Comparison of ENCODE assay signal across 8 cellular contexts in genomic region chr1:116151739-116152576, GRCh38. TPM values are rescaled to one million over a fixed set of nuclear protein-coding genes. Genes with fewer than 3 reads are reported as not detected.
A peak's percentile ranks its signal among the peaks of the same experiment; 100 is the strongest.
DNase-seq lines count a peak whose midpoint lies in the region; ATAC-seq, FAIRE-seq and TF ChIP-seq lines count a peak whose summit lies in the region.

No MANE protein-coding gene starts in this region.

- H3K79me2 ChIP-seq in HepG2 (ENCODE audit: insufficient read depth, low read length): no peaks in the 10 kb centered on the region

- H3K27me3 ChIP-seq in HepG2 (ENCODE audit: control insufficient read depth in 1 of 2, insufficient read depth in 2 of 2, low read length in 2 of 2): peaks cover 0 to 2% of the 10 kb centered on the region in 2 experiments; a peak in 1 of 5 replicates

- 46% methylated on average over 17 of the region's 46 CpGs for WGBS in HepG2 (ENCODE audit: low lambda C conversion rate)

- intact Hi-C loops in HepG2 (cut with micrococcal nuclease; ENCODE audit: unreplicated experiment): loop anchor here (5.0 kb wide), 2 partner anchors 225 to 335 kb away; no protein-coding TSS in a partner anchor

- H3K27ac ChIP-seq in HepG2 (ENCODE audit: extremely low read length, insufficient read depth, low read length): peak overlapping the region; percentile 87

- H3K36me3 ChIP-seq in HepG2 (replicated peaks in 1 of 2; ENCODE audit: control insufficient read depth in 1 of 2, insufficient read depth in 2 of 2, low read length in 2 of 2): no peaks in the 10 kb centered on the region

- POLR2A ChIA-PET in HepG2 (lab: Yijun Ruan, JAX): interaction anchor here (1.6 to 2.1 kb wide), 4 partner anchors 25 to 324 kb away, joined by 5 to 7 read pairs (median 6); no protein-coding TSS in a partner anchor

- peaks cover 58% of the 10 kb centered on the region for H3K4me1 ChIP-seq in HepG2 (ENCODE audit: insufficient read depth, low read length)

- BruUV-seq in HepG2 (replicated peaks; lab: Mats Ljungman, UMichigan): no TSS peak

- DNase-seq in AG09319 (ENCODE audit: extremely low read depth, low read depth) (peak; percentile 28), NCI-H226 (peak; percentile 58), dedifferentiated amniotic fluid mesenchymal stem cell (ENCODE audit: extremely low spot score) (peak; percentile 58), HepG2 (ENCODE audit: low spot score) (no peak)
- DNase-seq in activated CD4-positive, alpha-beta T cell treated with anti-CD3 and anti-CD28 coated beads for 4 hours: peak; percentile 78
- DNase-seq in stimulated activated CD4-positive, alpha-beta T cell treated with anti-CD3 and anti-CD28 coated beads, Interleukin-4, amount 100 ng/mL, for 24 hours: peak; percentile 75

- CTCF ChIA-PET in HepG2 (lab: Yijun Ruan, JAX; ENCODE audit: low intra/inter-chr PET ratio, low total read pairs): interaction anchor here (1.6 kb wide), 1 partner anchor 347 kb away, joined by 4 read pairs; no protein-coding TSS in a partner anchor

- TF ChIP-seq RAD21 in HepG2 (CRISPR knock-in tag; IDR thresholded peaks at IDR 0.05): peak; percentile 90

- H3K9me3 ChIP-seq in HepG2 (ENCODE audit: low read length): no peaks in the 10 kb centered on the region

- peak; percentile 86 for ATAC-seq in GM18873 (IDR thresholded peaks at IDR 0.05; ENCODE audit: low FRiP score, unreplicated experiment)
- peak; percentile 91 for ATAC-seq in HG03139 (IDR thresholded peaks at IDR 0.05; ENCODE audit: unreplicated experiment)
- peak; percentile 72 for ATAC-seq in HepG2

- in situ Hi-C loops in HepG2 (cut with HindIII; ENCODE audit: extremely low pct_ligation_motif_present, low pct_unique_long_range_greater_than_20kb): loop anchor here (25.0 kb wide), 1 partner anchor 110 kb away; no protein-coding TSS in a partner anchor

- H3K4me3 ChIP-seq in HepG2 (replicated peaks in 1 of 3; ENCODE audit: insufficient read depth in 1 of 3, low read depth in 2 of 3, low read length in 3 of 3): peak overlapping the region; percentile 44 to 69 (median 54); a peak in 5 of 6 replicates

- peak overlapping the region; percentile 71 for H3K9ac ChIP-seq in HepG2 (ENCODE audit: insufficient read depth, low read depth, low read length)

- TF ChIP-seq CTCF in AG09319 (IDR thresholded peaks at IDR 0.05; ENCODE audit: low read depth, low read length) (peak; percentile 54), HepG2 (CRISPR knock-in tag; IDR thresholded peaks at IDR 0.05) (peak; percentile 81)

- FAIRE-seq in HepG2 (lab: Jason Lieb, UNC): no peak

- no peaks in the 10 kb centered on the region for H4K20me1 ChIP-seq in HepG2 (ENCODE audit: insufficient read depth, low read length)

- H2AFZ ChIP-seq in HepG2 (ENCODE audit: low read length): no peak overlapping the region

- H3K4me2 ChIP-seq in HepG2 (ENCODE audit: low read depth, low read length): peak overlapping the region; percentile 80

- 0 out of 4 replicates have a peak, but pooled peaks of 1 of the 2 experiments have one; percentile 20 for TF ChIP-seq POLR2A in HepG2 (IDR thresholded peaks at IDR 0.05; ENCODE audit: insufficient read depth in 1 of 2, low read depth in 2 of 2, low read length in 2 of 2)

- TF ChIP-seq EP300 in HepG2 (IDR thresholded peaks at IDR 0.05; ENCODE audit: low read depth in 2 of 2, low read length in 2 of 2) (no peak), HepG2 (CRISPR knock-in tag; IDR thresholded peaks at IDR 0.05; ENCODE audit: borderline replicate concordance) (no peak)

TF ChIP-seq in HepG2, 621 proteins besides CTCF, POLR2A, EP300 and RAD21 (continues in another document):
- TF ChIP-seq ZGPAT (CRISPR knock-in tag; IDR thresholded peaks at IDR 0.05) (no peak), ZFP36 (IDR thresholded peaks at IDR 0.05; ENCODE audit: borderline replicate concordance, low read depth, low read length, partially characterized antibody) (no peak), HNF4G (IDR thresholded peaks at IDR 0.05; ENCODE audit: borderline replicate concordance, low read depth, low read length) (no peak), HNF4G (CRISPR knock-in tag; IDR thresholded peaks at IDR 0.05; ENCODE audit: borderline replicate concordance, low read depth) (no peak), ZNF12 (CRISPR knock-in tag; IDR thresholded peaks at IDR 0.05) (no peak), MAF1 (CRISPR knock-in tag; IDR thresholded peaks at IDR 0.05; ENCODE audit: borderline replicate concordance) (no peak), THRA (CRISPR knock-in tag; IDR thresholded peaks at IDR 0.05; ENCODE audit: borderline replicate concordance) (peak; percentile 63; the same call in 1 of the 2 replicates), HES4 (CRISPR knock-in tag; IDR thresholded peaks at IDR 0.05; ENCODE audit: borderline replicate concordance) (no peak), MTA3 (CRISPR knock-in tag; IDR thresholded peaks at IDR 0.05) (no peak), ZNF784 (CRISPR knock-in tag; IDR thresholded peaks at IDR 0.05; ENCODE audit: borderline replicate concordance) (no peak), PATZ1 (CRISPR knock-in tag; IDR thresholded peaks at IDR 0.05) (0 out of 2 replicates have a peak, but pooled peaks have one; percentile 14)

RNA-seq across cellular contexts. Expression of gene MAB21L3, which starts 40.8 kb away (rescaled TPM):
- 0.55 and 0.90 TPM in 2 replicates for total RNA-seq in HepG2 (2016; rRNA removed; fragmentation: Illumina TruSeq; extraction: Trizol)
- total RNA-seq in HepG2 (2016; cell fraction: cytosol; rRNA removed; fragmentation: Illumina TruSeq; extraction: Trizol; ENCODE audit: low read depth): 0.30 TPM in 1 of 2 replicates, not detected in the other
- 0.48 and 0.80 TPM in 2 replicates for total RNA-seq in HepG2 (2016; cell fraction: insoluble cytoplasmic fraction; rRNA removed; fragmentation: Illumina TruSeq; extraction: Trizol)
- 0.56 and 0.72 TPM in 2 replicates for total RNA-seq in HepG2 (2016; cell fraction: membrane; rRNA removed; fragmentation: Illumina TruSeq; extraction: Trizol)
- total RNA-seq in HepG2 (2016; cell fraction: nucleus; rRNA removed; fragmentation: Illumina TruSeq; extraction: Trizol): 0.47 and 1.2 TPM in 2 replicates
- 3.7 and 4.1 TPM in 2 replicates for polyA plus RNA-seq in HepG2 (2011; rRNA removed)
- polyA plus RNA-seq in HepG2 (2011; cell fraction: cytosol; rRNA removed): 3.6 and 5.0 TPM in 2 replicates
- 2.5 and 2.7 TPM in 2 replicates for polyA plus RNA-seq in HepG2 (2011; cell fraction: nucleus; rRNA removed)
- polyA plus RNA-seq in HepG2 (2012): 0.70 and 0.85 TPM in 2 replicates
- 0.03 TPM in 1 of 2 replicates, not detected in the other for polyA plus RNA-seq in HepG2 (2016; cell fraction: cytosol; fragmentation: Illumina TruSeq; extraction: Trizol; ENCODE audit: low read depth)
- 0.56 and 0.79 TPM in 2 replicates for polyA plus RNA-seq in HepG2 (2016; cell fraction: insoluble cytoplasmic fraction; fragmentation: Illumina TruSeq; extraction: Trizol; ENCODE audit: low read depth)
- polyA plus RNA-seq in HepG2 (2016; cell fraction: membrane; fragmentation: Illumina TruSeq; extraction: Trizol; ENCODE audit: low read depth): 0.13 and 0.14 TPM in 2 replicates
- polyA plus RNA-seq in HepG2 (2016; cell fraction: nucleus; fragmentation: Illumina TruSeq; extraction: Trizol; ENCODE audit: insufficient read depth, low read depth): 0.14 and 0.36 TPM in 2 replicates
- 2.3 and 10.6 TPM in 2 replicates for polyA minus RNA-seq in HepG2 (2011; rRNA and poly(A)+ RNA removed; ENCODE audit: low replicate concordance)
- 3.8 and 5.4 TPM in 2 replicates for polyA minus RNA-seq in HepG2 (2011; cell fraction: cytosol; rRNA and poly(A)+ RNA removed)
- 9.1 and 14.8 TPM in 2 replicates for polyA minus RNA-seq in HepG2 (2011; cell fraction: nucleus; rRNA and poly(A)+ RNA removed)
